In genomic region chr10:75857269-75857846, GRCh38 we compare ENCODE assay signal across 25 cellular contexts.
"Had no signal": no experiment of that assay in that cellular context is flagged by ENCODE, and none has a peak within 500 bp of the region (broad histone marks: within the 10 kb centered on the region; RNA-seq: fewer than 3 reads in every experiment).

No MANE protein-coding gene starts in this region.

- H3K27ac ChIP-seq: cardiac muscle cell, heart left ventricle, neutrophil, pancreas, psoas muscle, right atrium auricular region, thyroid gland, upper lobe of right lung had no signal

- H3K4me3 Mint-ChIP-seq: activated naive CD8-positive, alpha-beta T cell treated with anti-CD3 and anti-CD28 coated beads, Interleukin-2, amount 50 U/mL, for 24 hours; endodermal cell; natural killer cell treated with Interleukin-12 subunit alpha and Interleukin-12 subunit beta and Interleukin-15 and Interleukin-18, amount 100 ng/mL, for 72 hours; T-helper 17 cell had no signal

- H3K4me1 Mint-ChIP-seq: activated naive CD8-positive, alpha-beta T cell treated with anti-CD3 and anti-CD28 coated beads, Interleukin-2, amount 50 U/mL, for 24 hours; T-helper 17 cell had no signal

- H3K27me3 ChIP-seq: cardiac muscle cell, heart left ventricle, neutrophil, pancreas, right atrium auricular region, thyroid gland, upper lobe of right lung had no signal

- H3K4me3 ChIP-seq: cardiac muscle cell, heart left ventricle, pancreas, psoas muscle, right atrium auricular region, thyroid gland, upper lobe of right lung had no signal

- DNase-seq: activated CD4-positive, alpha-beta T cell treated with anti-CD3 and anti-CD28 coated beads for 4 hours; activated CD4-positive, alpha-beta T cell treated with anti-CD3 and anti-CD28 coated beads, Interleukin-2, amount 50 U/mL, for 48 hours; activated CD4-positive, CD25-positive, alpha-beta regulatory T cell; activated effector memory CD4-positive, alpha-beta T cell treated with Interleukin-2 at 50 U/mL for 16 hours; activated naive CD4-positive, alpha-beta T cell treated with anti-CD3 and anti-CD28 coated beads, Interleukin-2, amount 50 U/mL, for 16 hours; activated naive CD8-positive, alpha-beta T cell treated with anti-CD3 and anti-CD28 coated beads, Interleukin-2, amount 50 U/mL, for 24 hours; activated T-cell treated with anti-CD3 and anti-CD28 coated beads, Interleukin-2, amount 50 U/mL, for 48 hours; cortex of kidney; endodermal cell; heart left ventricle; left ventricle myocardium superior; mammary epithelial cell; midbrain; pancreas; psoas muscle; stimulated activated CD4-positive, alpha-beta T cell treated with anti-CD3 and anti-CD28 coated beads, Interleukin-4, amount 100 ng/mL, for 24 hours; stimulated activated naive CD8-positive, alpha-beta T cell treated with anti-CD3 and anti-CD28 coated beads, Interleukin-15, Interleukin-2, amounts not matched to agents 100 U/mL and 50 U/mL, for 24 hours; T-helper 17 cell; thyroid gland; upper lobe of right lung had no signal

- H3K36me3 ChIP-seq: cardiac muscle cell, heart left ventricle, neutrophil, pancreas, right atrium auricular region, thyroid gland, upper lobe of right lung had no signal

- H3K9me3 Mint-ChIP-seq: activated naive CD8-positive, alpha-beta T cell treated with anti-CD3 and anti-CD28 coated beads, Interleukin-2, amount 50 U/mL, for 24 hours; natural killer cell treated with Interleukin-12 subunit alpha and Interleukin-12 subunit beta and Interleukin-15 and Interleukin-18, amount 100 ng/mL, for 72 hours had no signal

- H3K36me3 Mint-ChIP-seq: natural killer cell treated with Interleukin-12 subunit alpha and Interleukin-12 subunit beta and Interleukin-15 and Interleukin-18, amount 100 ng/mL, for 72 hours had no signal

- H3K4me1 ChIP-seq: heart left ventricle, pancreas, psoas muscle, right atrium auricular region, thyroid gland, upper lobe of right lung had no signal

- H3K27me3 Mint-ChIP-seq: natural killer cell treated with Interleukin-12 subunit alpha and Interleukin-12 subunit beta and Interleukin-15 and Interleukin-18, amount 100 ng/mL, for 72 hours had no signal

- FAIRE-seq: islet of Langerhans, pancreas had no signal

- ATAC-seq: activated naive CD8-positive, alpha-beta T cell treated with anti-CD3 and anti-CD28 coated beads, Interleukin-2, amount 50 U/mL, for 24 hours; heart left ventricle; left ventricle myocardium superior; natural killer cell treated with Interleukin-12 subunit alpha and Interleukin-12 subunit beta and Interleukin-15 and Interleukin-18, amount 100 ng/mL, for 72 hours; pancreas; psoas muscle; stimulated activated naive CD8-positive, alpha-beta T cell treated with anti-CD3 and anti-CD28 coated beads, Interleukin-15, Interleukin-2, amounts not matched to agents 100 U/mL and 50 U/mL, for 24 hours; T-helper 17 cell had no signal

- H3K27ac Mint-ChIP-seq: activated naive CD8-positive, alpha-beta T cell treated with anti-CD3 and anti-CD28 coated beads, Interleukin-2, amount 50 U/mL, for 24 hours; endodermal cell; natural killer cell treated with Interleukin-12 subunit alpha and Interleukin-12 subunit beta and Interleukin-15 and Interleukin-18, amount 100 ng/mL, for 72 hours; T-helper 17 cell had no signal

- H3K9me3 ChIP-seq: neutrophil, pancreas, psoas muscle, right atrium auricular region, thyroid gland, upper lobe of right lung had no signal
